24 cellular contexts compared by ENCODE assay signal in genomic region chr7:1856966-1857441, GRCh38.
DNase-seq lines count a peak whose midpoint lies in the region; ATAC-seq, FAIRE-seq and TF ChIP-seq lines count a peak whose summit lies in the region.
"Had no signal": no experiment of that assay in that cellular context is flagged by ENCODE, and none has a peak within 500 bp of the region (broad histone marks: within the 10 kb centered on the region; RNA-seq: fewer than 3 reads in every experiment).

No MANE protein-coding gene starts in this region.

- H3K27ac ChIP-seq in K562 (ENCODE audit: extremely low read depth, low read depth, low read length) (peak overlapping the region; percentile 89), gastroesophageal sphincter (no peak overlapping the region)
- H3K27ac ChIP-seq: ovary had no signal

- FAIRE-seq in K562 (lab: Jason Lieb, UNC): no peak
- FAIRE-seq: RCC 7860 had no signal

- no peaks in the 10 kb centered on the region for H3K36me3 Mint-ChIP-seq in activated T-cell treated with anti-CD3 and anti-CD28 coated beads, Interleukin-2, amount 50 U/mL, for 4 hours (ENCODE audit: insufficient read depth)
- H3K36me3 Mint-ChIP-seq: mesothelial cell of epicardium had no signal

- no peaks in the 10 kb centered on the region for H3K27me3 ChIP-seq in K562 (ENCODE audit: control insufficient read depth in 2 of 2, insufficient read depth in 2 of 2, low read length in 2 of 2)
- H3K27me3 ChIP-seq in gastroesophageal sphincter: no peaks in the 10 kb centered on the region
- H3K27me3 ChIP-seq: ovary had no signal

- 64% methylated on average over 12 of the region's 23 CpGs for WGBS in K562 (ENCODE audit: insufficient coverage, low coverage, missing lambda C conversion rate)
- WGBS in gastroesophageal sphincter (ENCODE audit: low coverage in 1 of 2), 2 donors: no CpG with 5 or more reads among the region's 23 CpGs

- no peaks in the 10 kb centered on the region for H4K20me1 ChIP-seq in K562 (replicated peaks; ENCODE audit: control insufficient read depth, insufficient read depth, low read length)

- in situ Hi-C loops in K562 (cut with MboI): no loop called here

- TF ChIP-seq POLR2A in K562 (conservative IDR thresholded peaks at IDR 0.05) (no peak), gastroesophageal sphincter (IDR thresholded peaks at IDR 0.05) (no peak)

- H2AFZ ChIP-seq in K562 (ENCODE audit: low read depth, low read length): peak overlapping the region; percentile 51; the same call in 1 of the 2 replicates

- no peaks in the 10 kb centered on the region for H3K27me3 Mint-ChIP-seq in activated T-cell treated with anti-CD3 and anti-CD28 coated beads, Interleukin-2, amount 50 U/mL, for 4 hours (ENCODE audit: low read depth)
- H3K27me3 Mint-ChIP-seq: activated CD4-positive, alpha-beta T cell treated with anti-CD3 and anti-CD28 coated beads, Interleukin-2, amount 10 ng/mL, durations not matched to agents 24 days and 14 days; naive thymus-derived CD4-positive, alpha-beta T cell; T-helper 17 cell had no signal

- ATAC-seq in K562: no peak
- no peak for ATAC-seq in gastroesophageal sphincter
- ATAC-seq in activated T-cell treated with anti-CD3 and anti-CD28 coated beads, Interleukin-2, amount 50 U/mL, for 4 hours: no peak
- ATAC-seq: naive thymus-derived CD4-positive, alpha-beta T cell; T-helper 17 cell had no signal

- H3K4me3 ChIP-seq in K562 (no peak overlapping the region), gastroesophageal sphincter (no peak overlapping the region)
- H3K4me3 ChIP-seq: ovary had no signal

- TF ChIP-seq EP300 in K562 (IDR thresholded peaks at IDR 0.05; ENCODE audit: low read length): no peak
- no peak for TF ChIP-seq EP300 in gastroesophageal sphincter (IDR thresholded peaks at IDR 0.05)

- peaks cover 43% of the 10 kb centered on the region for H3K79me2 ChIP-seq in K562 (ENCODE audit: control insufficient read depth, insufficient read depth, low read length)

- H3K4me1 Mint-ChIP-seq in activated T-cell treated with anti-CD3 and anti-CD28 coated beads, Interleukin-2, amount 50 U/mL, for 4 hours (ENCODE audit: low read depth): peaks cover 17% of the 10 kb centered on the region

- CTCF ChIA-PET in K562 (lab: Yijun Ruan, JAX; ENCODE audit: low intra/inter-chr PET ratio): no interaction called here

- H3K9ac ChIP-seq in K562 (ENCODE audit: insufficient read depth in 1 of 2, low read depth in 2 of 2, low read length in 2 of 2): peak overlapping the region; percentile 76 to 88

- POLR2A ChIA-PET in K562 (lab: Yijun Ruan, JAX): interaction anchor here (0.5 to 1.7 kb wide), 4 partner anchors 12 to 276 kb away, joined by 3 to 6 read pairs (median 4); no protein-coding TSS in a partner anchor

- H3K4me2 ChIP-seq in K562 (ENCODE audit: insufficient read depth, low read length): peak overlapping the region; percentile 84; the same call in 1 of the 2 replicates

- H3K9me1 ChIP-seq in K562 (ENCODE audit: control insufficient read depth, insufficient read depth, low read length): peaks cover 3% of the 10 kb centered on the region

- no TSS peak for BruUV-seq in K562 (replicated peaks; lab: Mats Ljungman, UMichigan)

- intact Hi-C loops in K562 (cut with micrococcal nuclease): loop anchor here (1.0 to 10.0 kb wide), 2 partner anchors 166 to 248 kb away; no protein-coding TSS in a partner anchor
- intact Hi-C loops in posterior vena cava (cut with DNase I): no loop called here

- H3K9me3 Mint-ChIP-seq in activated T-cell treated with anti-CD3 and anti-CD28 coated beads, Interleukin-2, amount 50 U/mL, for 4 hours: no peaks in the 10 kb centered on the region
- H3K9me3 Mint-ChIP-seq: activated CD4-positive, alpha-beta T cell treated with anti-CD3 and anti-CD28 coated beads, Interleukin-2, amount 10 ng/mL, durations not matched to agents 24 days and 14 days; activated T-helper 2 cell treated with anti-CD3 and anti-CD28 coated beads, Interferon-gamma antibody, Interleukin-2, Interleukin-4, amounts not matched to agents 10 μg/mL and 5 μg/mL and 100 μg/mL, durations not matched to agents 14 hours and 24 hours and 36 hours; mesothelial cell of epicardium; naive thymus-derived CD4-positive, alpha-beta T cell had no signal

- H3K4me1 ChIP-seq in K562 (replicated peaks in 1 of 2; ENCODE audit: control insufficient read depth in 2 of 2, insufficient read depth in 2 of 2, low read length in 2 of 2) (peaks cover 33 to 96% of the 10 kb centered on the region in 2 experiments), gastroesophageal sphincter (no peaks in the 10 kb centered on the region)

- TF ChIP-seq CTCF in K562 (IDR thresholded peaks at IDR 0.05 in 2 of 3, conservative IDR thresholded peaks at IDR 0.05 in 1 of 3; ENCODE audit: insufficient read depth in 2 of 3, low read depth in 1 of 3, low read length in 3 of 3): no peak
- TF ChIP-seq CTCF in gastroesophageal sphincter (IDR thresholded peaks at IDR 0.05): no peak

- H3K9me3 ChIP-seq in K562 (replicated peaks; ENCODE audit: control insufficient read depth, insufficient read depth, low read depth, low read length) (peaks cover 3% of the 10 kb centered on the region), gastroesophageal sphincter (no peaks in the 10 kb centered on the region)
- H3K9me3 ChIP-seq: ovary had no signal

- no peak for TF ChIP-seq RAD21 in K562 (CRISPR knock-in tag; conservative IDR thresholded peaks at IDR 0.05 in 1 of 2, IDR thresholded peaks at IDR 0.05 in 1 of 2)

- DNase-seq in activated CD8-positive, alpha-beta memory T cell treated with anti-CD3 and anti-CD28 coated beads, Interleukin-2, amount 50 U/mL, for 4 hours: peak; percentile 14
- DNase-seq in activated CD8-positive, alpha-beta memory T cell treated with anti-CD3 and anti-CD28 coated beads, Interleukin-2, amount 50 U/mL, for 48 hours: no peak
- no peak for DNase-seq in K562 (ENCODE audit: extremely low read depth in 1 of 4, low spot score in 3 of 4)
- peak; percentile 44 for DNase-seq in islet precursor cell
- peak; percentile 78 for DNase-seq in posterior vena cava (ENCODE audit: low spot score)
- no peak for DNase-seq in stimulated activated CD4-positive, alpha-beta T cell treated with anti-CD3 and anti-CD28 coated beads, Interleukin-4, amount 100 ng/mL, for 4 hours
- DNase-seq in activated T-cell treated with anti-CD3 and anti-CD28 coated beads, Interleukin-2, amount 50 U/mL, for 4 hours: no peak
- DNase-seq: activated CD4-positive, alpha-beta T cell treated with anti-CD3 and anti-CD28 coated beads, Interleukin-2, amount 10 ng/mL, durations not matched to agents 24 days and 14 days; dermis blood vessel endothelial cell; DMS153; IMR-90; kidney glomerular epithelial cell; NCI-H1092; NCI-H187 treated with DMSO at 0.1 percent for 48 hours; stimulated activated CD8-positive, alpha-beta memory T cell treated with anti-CD3 and anti-CD28 coated beads, Interleukin-4, amount 100 ng/mL, for 48 hours; trophoblast cell had no signal

- H3K4me3 Mint-ChIP-seq in activated T-cell treated with anti-CD3 and anti-CD28 coated beads, Interleukin-2, amount 50 U/mL, for 4 hours: no peak overlapping the region
- H3K4me3 Mint-ChIP-seq: activated CD4-positive, alpha-beta T cell treated with anti-CD3 and anti-CD28 coated beads, Interleukin-2, amount 10 ng/mL, durations not matched to agents 24 days and 14 days; CD8-positive, alpha-beta memory T cell; mesothelial cell of epicardium; naive thymus-derived CD4-positive, alpha-beta T cell; T-helper 17 cell had no signal

- H3K36me3 ChIP-seq in K562 (ENCODE audit: control insufficient read depth, insufficient read depth, low read length) (peaks cover 14% of the 10 kb centered on the region; the same call in 2 of the 3 replicates), gastroesophageal sphincter (no peaks in the 10 kb centered on the region)
- H3K36me3 ChIP-seq: ovary had no signal

TF ChIP-seq in K562, 482 proteins besides CTCF, POLR2A, EP300 and RAD21 (continues in another document):
- TF ChIP-seq ZBTB33 (CRISPR knock-in tag; IDR thresholded peaks at IDR 0.05) (peak; percentile 53), PKNOX1 (IDR thresholded peaks at IDR 0.05) (no peak)

Comparison
In these comparisons a context has a peak if more than half of its experiments do, and no peak if none do; other contexts are left out.
1. DNase-seq: peak in activated CD8-positive, alpha-beta memory T cell treated with anti-CD3 and anti-CD28 coated beads, Interleukin-2, amount 50 U/mL, for 4 hours (single experiment), islet precursor cell (single experiment) and posterior vena cava (single experiment); none in activated CD8-positive, alpha-beta memory T cell treated with anti-CD3 and anti-CD28 coated beads, Interleukin-2, amount 50 U/mL, for 48 hours (single experiment), K562 (0 of 4), stimulated activated CD4-positive, alpha-beta T cell treated with anti-CD3 and anti-CD28 coated beads, Interleukin-4, amount 100 ng/mL, for 4 hours (0 of 2) and activated T-cell treated with anti-CD3 and anti-CD28 coated beads, Interleukin-2, amount 50 U/mL, for 4 hours (single experiment).